Comparison of ENCODE assay signal across 1 cellular context in genomic region chr21:46051821-46052675, GRCh38.
TF ChIP-seq lines count a peak whose summit lies in the region.

No MANE protein-coding gene starts in this region.

TF ChIP-seq in IMR-90, 13 proteins besides CTCF, POLR2A, EP300 and RAD21 (continued from another document):
- TF ChIP-seq MXI1 (IDR thresholded peaks at IDR 0.05; ENCODE audit: borderline replicate concordance, low read depth, low read length) = no peak
- TF ChIP-seq SMC3 (IDR thresholded peaks at IDR 0.05; ENCODE audit: low read depth, low read length) = no peak
- no peak for TF ChIP-seq BHLHE40 (IDR thresholded peaks at IDR 0.05; ENCODE audit: low read depth, low read length)
- TF ChIP-seq ELK1 (IDR thresholded peaks at IDR 0.05; ENCODE audit: borderline replicate concordance, low read depth, low read length) = no peak
- TF ChIP-seq MAFK (IDR thresholded peaks at IDR 0.05; ENCODE audit: low read depth, low read length) = no peak
- no peak for TF ChIP-seq RCOR1 (IDR thresholded peaks at IDR 0.05; ENCODE audit: insufficient replicate concordance, low read length)
- TF ChIP-seq CEBPB (IDR thresholded peaks at IDR 0.05; ENCODE audit: low read depth, low read length) = no peak
